ENCODE assay signal across 7 cellular contexts in the genomic region with DNA sequence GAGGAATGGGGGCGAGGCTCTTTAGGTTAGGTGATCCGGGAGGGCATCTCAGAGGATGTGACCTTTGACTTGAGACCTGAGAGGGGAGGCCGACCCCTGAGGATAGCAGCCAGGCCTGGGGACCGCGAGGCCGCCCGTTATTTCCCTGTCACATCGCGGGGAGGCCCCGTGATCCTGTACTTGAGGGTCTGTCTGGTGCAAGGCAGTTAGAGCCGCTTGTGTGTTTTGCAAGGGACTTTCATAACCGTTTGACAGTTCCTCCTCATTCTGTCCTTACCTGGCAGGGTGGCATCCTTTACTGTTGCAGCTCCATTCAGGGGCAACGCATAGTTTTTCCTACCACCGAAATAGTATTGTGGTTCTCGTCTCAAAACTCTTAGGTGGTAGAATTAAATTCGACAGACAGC. TPM values are rescaled to one million over a fixed set of nuclear protein-coding genes. Genes with fewer than 3 reads are reported as not detected.
DNase-seq lines count a peak whose midpoint lies in the region; ATAC-seq, FAIRE-seq and TF ChIP-seq lines count a peak whose summit lies in the region.

No MANE protein-coding gene starts in this region.

- peak overlapping the region; percentile 92 for H3K27ac Mint-ChIP-seq in activated T-cell treated with anti-CD3 and anti-CD28 coated beads, Interleukin-2, amount 50 U/mL, for 72 hours

- H3K9ac ChIP-seq in HUES6 (ENCODE audit: low read length) (peak overlapping the region; percentile 91), keratinocyte (ENCODE audit: control insufficient read depth, extremely low read depth, insufficient read depth, low read length) (peak overlapping the region; percentile 92)

- no peak for FAIRE-seq in keratinocyte (lab: Jason Lieb, UNC)

- peaks cover 0 to 3% of the 10 kb centered on the region in 2 donors for H3K36me3 Mint-ChIP-seq in activated T-cell treated with anti-CD3 and anti-CD28 coated beads, Interleukin-2, amount 50 U/mL, for 72 hours (ENCODE audit: insufficient read depth in 2 of 2)

- DNase-seq in GM10266 (ENCODE audit: extremely low spot score) (peak; percentile 43), keratinocyte (ENCODE audit: low read depth, low spot score) (no peak), tibial artery (no peak), NCI-H2107 treated with DMSO at 0.1 percent for 48 hours (lab: John Stamatoyannopoulos, UW; ENCODE audit: unreplicated experiment) (no peak)
- DNase-seq in activated T-cell treated with anti-CD3 and anti-CD28 coated beads, Interleukin-2, amount 50 U/mL, for 72 hours: no peak

- H3K4me1 ChIP-seq in HUES6 (ENCODE audit: control insufficient read depth, insufficient read depth, low read length) (peaks cover 11% of the 10 kb centered on the region; the same call in 1 of the 2 replicates), keratinocyte (ENCODE audit: control insufficient read depth, extremely low read depth, insufficient read depth, low read length) (peaks cover 8% of the 10 kb centered on the region), tibial artery (peaks cover 0 to 10% (median 9%) of the 10 kb centered on the region in 4 donors)

- H3K4me3 Mint-ChIP-seq in activated T-cell treated with anti-CD3 and anti-CD28 coated beads, Interleukin-2, amount 50 U/mL, for 72 hours: peak overlapping the region; percentile 93 to 98

- peaks cover 32% of the 10 kb centered on the region for H3K4me1 Mint-ChIP-seq in activated T-cell treated with anti-CD3 and anti-CD28 coated beads, Interleukin-2, amount 50 U/mL, for 72 hours (ENCODE audit: low read depth)

- peak overlapping the region; percentile 71 for H2AFZ ChIP-seq in keratinocyte (ENCODE audit: control insufficient read depth, low read length)

- H3K9me1 ChIP-seq in keratinocyte (ENCODE audit: control insufficient read depth, extremely low read depth, insufficient read depth, low read length): no peaks in the 10 kb centered on the region

- H3K9me3 ChIP-seq in HUES6 (ENCODE audit: control insufficient read depth, insufficient read depth, low read depth, low read length): no peaks in the 10 kb centered on the region
- no peaks in the 10 kb centered on the region for H3K9me3 ChIP-seq in keratinocyte (ENCODE audit: control insufficient read depth, low read depth, low read length)
- H3K9me3 ChIP-seq in tibial artery: no peaks in the 10 kb centered on the region

- H3K9me3 Mint-ChIP-seq in activated T-cell treated with anti-CD3 and anti-CD28 coated beads, Interleukin-2, amount 50 U/mL, for 72 hours: no peaks in the 10 kb centered on the region

- H3K4me2 ChIP-seq in keratinocyte (ENCODE audit: control insufficient read depth, extremely low read depth, insufficient read depth, low read depth, low read length): peak overlapping the region; percentile 94

- dilution Hi-C loops in keratinocyte (cut with MboI; ENCODE audit: extremely low pct_ligation_motif_present, low sequenced_read_pairs): no loop called here

- no peaks in the 10 kb centered on the region for H4K20me1 ChIP-seq in keratinocyte (ENCODE audit: control insufficient read depth, extremely low read depth, insufficient read depth, low read length)

- no peaks in the 10 kb centered on the region for H3K27me3 Mint-ChIP-seq in activated T-cell treated with anti-CD3 and anti-CD28 coated beads, Interleukin-2, amount 50 U/mL, for 72 hours (ENCODE audit: low read depth)

- TF ChIP-seq CTCF in GM10266 (IDR thresholded peaks at IDR 0.05; ENCODE audit: control insufficient read depth, insufficient read depth, low read depth, missing control alignments): no peak
- no peak for TF ChIP-seq CTCF in keratinocyte (optimal IDR thresholded peaks at IDR 0.05 in 1 of 3, IDR thresholded peaks at IDR 0.05 in 1 of 3, conservative IDR thresholded peaks at IDR 0.05 in 1 of 3; ENCODE audit: extremely low read depth in 1 of 3, insufficient read depth in 2 of 3, low read length in 3 of 3)
- no peak for TF ChIP-seq CTCF in tibial artery (IDR thresholded peaks at IDR 0.05)

- H3K27me3 ChIP-seq in HUES6 (ENCODE audit: control insufficient read depth, insufficient read depth, low read length) (no peaks in the 10 kb centered on the region), keratinocyte (ENCODE audit: control insufficient read depth, extremely low read depth, insufficient read depth, low read length) (no peaks in the 10 kb centered on the region), tibial artery (no peaks in the 10 kb centered on the region)

- peak overlapping the region; percentile 88 for H3K4me3 ChIP-seq in HUES6 (ENCODE audit: low read depth, low read length)
- H3K4me3 ChIP-seq in keratinocyte (ENCODE audit: control insufficient read depth in 2 of 3, extremely low read depth in 1 of 3, insufficient read depth in 2 of 3, low read depth in 1 of 3, low read length in 3 of 3): peak overlapping the region; percentile 84 to 92 (median 87)
- H3K4me3 ChIP-seq in tibial artery: peak overlapping the region; percentile 69 to 76

- H3K27ac ChIP-seq in HUES6 (ENCODE audit: low read depth, low read length): peak overlapping the region; percentile 76; the same call in 1 of the 2 replicates
- H3K27ac ChIP-seq in keratinocyte (ENCODE audit: control insufficient read depth, insufficient read depth, low read length): peak overlapping the region; percentile 77
- H3K27ac ChIP-seq in tibial artery: no peak overlapping the region

- H3K36me3 ChIP-seq in HUES6 (ENCODE audit: control insufficient read depth, insufficient read depth, low read length) (no peaks in the 10 kb centered on the region), keratinocyte (ENCODE audit: control insufficient read depth in 2 of 2, extremely low read depth in 1 of 2, insufficient read depth in 2 of 2, low read length in 2 of 2) (no peaks in the 10 kb centered on the region), tibial artery (no peaks in the 10 kb centered on the region)

- H3K79me2 ChIP-seq in keratinocyte (ENCODE audit: control insufficient read depth, insufficient read depth, low read length): peaks cover 55% of the 10 kb centered on the region

- peak; percentile 3 for ATAC-seq in GM19468 (IDR thresholded peaks at IDR 0.05; ENCODE audit: extremely low read depth, unreplicated experiment)
- no peak for ATAC-seq in activated T-cell treated with anti-CD3 and anti-CD28 coated beads, Interleukin-2, amount 50 U/mL, for 72 hours (replicated peaks in 1 of 2)

- intact Hi-C loops in tibial artery (cut with DNase I; ENCODE audit: low total_unique reads): no loop called here

RNA-seq across cellular contexts. Expression of gene VRK1, which starts 0.8 kb away (rescaled TPM):
- total RNA-seq in activated T-cell treated with anti-CD3 and anti-CD28 coated beads, Interleukin-2, amount 50 U/mL, for 72 hours: 10 to 100 TPM; 56.4 to 66.5 TPM
- 8.6 to 27.1 TPM (median 18.6 TPM) in 3 replicates for polyA plus RNA-seq in keratinocyte
- 10.6 TPM for polyA plus RNA-seq in keratinocyte (2011; ENCODE audit: low read depth)
- polyA plus RNA-seq in keratinocyte (2011; cell fraction: cytosol; rRNA removed): 9.1 and 14.1 TPM in 2 replicates
- polyA plus RNA-seq in keratinocyte (2011; cell fraction: nucleus; rRNA removed): 11.4 and 15.6 TPM in 2 replicates
- 5.9 and 19.9 TPM in 2 replicates for polyA plus RNA-seq in keratinocyte (2012; ENCODE audit: low replicate concordance)
- polyA minus RNA-seq in keratinocyte: 0.92 to 35.9 TPM (median 8.6 TPM) in 3 replicates
- 5.6 TPM for polyA minus RNA-seq in keratinocyte (2011; cell fraction: cytosol; rRNA and poly(A)+ RNA removed)
- 8.1 and 14.1 TPM in 2 replicates for polyA minus RNA-seq in keratinocyte (2011; cell fraction: nucleus; rRNA and poly(A)+ RNA removed)

Comparison
In these comparisons a context has a peak if more than half of its experiments do, and no peak if none do; other contexts are left out.
1. H3K27ac ChIP-seq: peak in HUES6 (single experiment) and keratinocyte (single experiment); none in tibial artery (0 of 2).
2. Peak in every context shown above with its lines, with median percentiles within 50 percentile points of each other: H3K4me3 ChIP-seq.